Comparison of ENCODE assay signal across 8 cellular contexts in the genomic region with DNA sequence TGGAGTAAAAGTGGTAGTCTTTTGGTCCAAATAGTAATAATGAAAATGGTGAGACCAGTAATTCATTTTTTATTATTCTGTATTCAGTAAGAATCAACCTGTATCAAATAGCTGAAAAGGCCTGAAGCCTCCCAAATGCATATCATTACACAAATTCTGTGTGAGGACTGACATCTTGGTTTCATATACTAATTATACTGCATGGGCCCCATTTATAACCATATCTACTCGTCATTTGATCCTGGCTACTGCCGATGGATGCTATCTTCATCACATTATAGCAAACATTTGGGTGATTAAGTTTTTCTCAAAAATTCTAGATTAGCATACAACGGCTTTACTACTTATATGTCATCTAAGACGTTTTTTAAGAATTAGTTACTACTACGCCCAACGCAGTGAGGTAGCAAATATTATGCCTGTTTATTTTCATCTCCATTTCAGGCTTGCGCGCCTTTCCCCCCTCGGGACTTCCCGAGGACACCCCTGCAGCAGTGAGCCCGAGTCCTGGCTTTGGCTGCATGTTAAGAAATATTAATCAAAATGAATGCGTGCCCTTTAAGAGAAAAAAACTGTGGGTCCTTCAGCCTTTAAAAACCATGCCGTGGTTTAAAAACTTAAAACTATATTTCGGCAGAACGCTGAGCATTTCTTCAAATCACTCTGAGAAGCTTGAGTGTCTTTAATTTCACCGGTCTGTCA. TPM values are rescaled to one million over a fixed set of nuclear protein-coding genes. Genes with fewer than 3 reads are reported as not detected.
DNase-seq lines count a peak whose midpoint lies in the region; ATAC-seq, FAIRE-seq and TF ChIP-seq lines count a peak whose summit lies in the region.

No MANE protein-coding gene starts in this region.

- H3K36me3 ChIP-seq in GM12878 (ENCODE audit: control insufficient read depth in 2 of 2, insufficient read depth in 2 of 2, low read length in 1 of 2) (no peaks in the 10 kb centered on the region), iPS-20b (ENCODE audit: insufficient read depth, low read depth, low read length) (no peaks in the 10 kb centered on the region)

- H3K27me3 ChIP-seq in GM12878 (replicated peaks in 1 of 2; ENCODE audit: control insufficient read depth in 2 of 2, insufficient read depth in 2 of 2, low read length in 1 of 2) (no peaks in the 10 kb centered on the region), iPS-20b (ENCODE audit: insufficient read depth, low read length) (no peaks in the 10 kb centered on the region)

- peak; percentile 18 for ATAC-seq in GM12878
- ATAC-seq in HG03565 (IDR thresholded peaks at IDR 0.05; ENCODE audit: unreplicated experiment) = no peak

- intact Hi-C loops in GM12878 (cut with micrococcal nuclease; ENCODE audit: unreplicated experiment) = loop anchor here (2.0 to 5.0 kb wide), 9 partner anchors 114 to 1299 kb away; a partner anchor contains a TSS

- SMC1A ChIA-PET in GM12878 (lab: Charles Lee; ENCODE audit: uncharacterized antibody, unreplicated experiment) = interaction anchor here (0.6 to 4.7 kb wide), 18 partner anchors 7 to 1079 kb away, joined by 3 to 35 read pairs (median 5); a partner anchor contains a TSS

- CTCF ChIA-PET in GM12878 (lab: Yijun Ruan, JAX) = interaction anchor here (0.8 to 4.6 kb wide), 20 partner anchors 8 to 520 kb away, joined by 3 to 86 read pairs (median 9); a partner anchor contains a TSS

- H4K20me1 ChIP-seq in GM12878 (ENCODE audit: control insufficient read depth, insufficient read depth) = no peaks in the 10 kb centered on the region

- RAD21 ChIA-PET in GM12878 (lab: Charles Lee; ENCODE audit: unreplicated experiment) = interaction anchor here (0.7 to 2.8 kb wide), 12 partner anchors 25 to 451 kb away, joined by 3 to 24 read pairs (median 4); no protein-coding TSS in a partner anchor

- peak overlapping the region; percentile 63 for H2AFZ ChIP-seq in GM12878 (ENCODE audit: control insufficient read depth, low read depth, low read length)

- H3K9ac ChIP-seq in GM12878 (ENCODE audit: control insufficient read depth, insufficient read depth, low read length) (peak overlapping the region; percentile 98), iPS-20b (ENCODE audit: low read depth, low read length) (peak overlapping the region; percentile 95)

- H3K4me2 ChIP-seq in GM12878 (ENCODE audit: control insufficient read depth, insufficient read depth) = peak overlapping the region; percentile 85

- H3K4me1 ChIP-seq in GM12878 (ENCODE audit: control insufficient read depth, insufficient read depth, low read length) (peaks cover 9% of the 10 kb centered on the region; the same call in 1 of the 2 replicates), iPS-20b (ENCODE audit: insufficient read depth, low read length) (peaks cover 9% of the 10 kb centered on the region; the same call in 1 of the 2 replicates)

- peaks cover 3% of the 10 kb centered on the region; the same call in 2 of the 3 replicates for H3K9me3 ChIP-seq in GM12878 (replicated peaks; ENCODE audit: control insufficient read depth, insufficient read depth, low read length)
- H3K9me3 ChIP-seq in iPS-20b (ENCODE audit: insufficient read depth, low read depth, low read length) = peaks cover 7% of the 10 kb centered on the region

- no peak for TF ChIP-seq RAD21 in GM12878 (IDR thresholded peaks at IDR 0.05; ENCODE audit: insufficient read depth, low read depth, low read length)

- H3K79me2 ChIP-seq in GM12878 (ENCODE audit: control insufficient read depth, insufficient read depth, low read length) = peaks cover 21% of the 10 kb centered on the region

- BruUV-seq in GM12878 (replicated peaks; lab: Mats Ljungman, UMichigan) = TSS peak; percentile 97

- H3K4me3 ChIP-seq in GM12878 (peak overlapping the region; percentile 88), iPS-20b (ENCODE audit: low read length) (peak overlapping the region; percentile 87)

- POLR2A ChIA-PET in GM12878 (lab: Charles Lee) = interaction anchor here (1.0 to 2.6 kb wide), 3 partner anchors 25 to 384 kb away, joined by 4 to 6 read pairs (median 6); no protein-coding TSS in a partner anchor

- DNase-seq in NCI-H82 (lab: John Stamatoyannopoulos, UW) (peak; percentile 48), NCI-H82 treated with DMSO at 0.1 percent for 48 hours (lab: John Stamatoyannopoulos, UW; ENCODE audit: unreplicated experiment) (no peak), RKO (ENCODE audit: low spot score) (peak; percentile 61), GM12878 (ENCODE audit: low read depth, low spot score) (no peak), smooth muscle cell of the brain vasculature (ENCODE audit: low read depth, low spot score) (peak; percentile 2), occipital lobe (lab: John Stamatoyannopoulos, UW) (no peak)

- TF ChIP-seq EP300 in GM12878 (IDR thresholded peaks at IDR 0.05; ENCODE audit: borderline replicate concordance in 1 of 2, control insufficient read depth in 1 of 2, low read depth in 2 of 2, low read length in 2 of 2) = no peak

- no peak for TF ChIP-seq CTCF in GM12878 (IDR thresholded peaks at IDR 0.05 in 2 of 3, conservative IDR thresholded peaks at IDR 0.05 in 1 of 3; ENCODE audit: control insufficient read depth in 2 of 3, extremely low read depth in 1 of 3, insufficient read depth in 1 of 3, low read depth in 3 of 3, low read length in 3 of 3)

- WGBS in GM12878 (ENCODE audit: insufficient coverage, insufficient replicate concordance, low lambda C conversion rate, missing lambda C conversion rate) = 1% methylated on average over 16 of the region's 16 CpGs

- no peak for FAIRE-seq in GM12878 (lab: Jason Lieb, UNC)

- H3K27ac ChIP-seq in GM12878 (ENCODE audit: control insufficient read depth, insufficient read depth) (peak overlapping the region; percentile 89), iPS-20b (ENCODE audit: low read length) (peak overlapping the region; percentile 42)

- no peak for TF ChIP-seq POLR2A in GM12878 (IDR thresholded peaks at IDR 0.05; ENCODE audit: low read depth, low read length)

- in situ Hi-C loops in GM12878 (cut with MboI) = loop anchor here (5.0 to 25.0 kb wide), 3 partner anchors 386 to 1431 kb away; no protein-coding TSS in a partner anchor

TF ChIP-seq in GM12878, 131 proteins besides CTCF, POLR2A, EP300 and RAD21:
- TF ChIP-seq FOXM1 (IDR thresholded peaks at IDR 0.05; ENCODE audit: low read depth, low read length) = peak; percentile 22; the same call in 1 of the 2 replicates
- no peak for TF ChIP-seq KAT2A (conservative IDR thresholded peaks at IDR 0.05; ENCODE audit: control insufficient read depth, low read depth, low read length)
- no peak for TF ChIP-seq EZH2 (IDR thresholded peaks at IDR 0.05; ENCODE audit: borderline replicate concordance, control insufficient read depth, low read depth, low read length)
- TF ChIP-seq, protein P1, sequence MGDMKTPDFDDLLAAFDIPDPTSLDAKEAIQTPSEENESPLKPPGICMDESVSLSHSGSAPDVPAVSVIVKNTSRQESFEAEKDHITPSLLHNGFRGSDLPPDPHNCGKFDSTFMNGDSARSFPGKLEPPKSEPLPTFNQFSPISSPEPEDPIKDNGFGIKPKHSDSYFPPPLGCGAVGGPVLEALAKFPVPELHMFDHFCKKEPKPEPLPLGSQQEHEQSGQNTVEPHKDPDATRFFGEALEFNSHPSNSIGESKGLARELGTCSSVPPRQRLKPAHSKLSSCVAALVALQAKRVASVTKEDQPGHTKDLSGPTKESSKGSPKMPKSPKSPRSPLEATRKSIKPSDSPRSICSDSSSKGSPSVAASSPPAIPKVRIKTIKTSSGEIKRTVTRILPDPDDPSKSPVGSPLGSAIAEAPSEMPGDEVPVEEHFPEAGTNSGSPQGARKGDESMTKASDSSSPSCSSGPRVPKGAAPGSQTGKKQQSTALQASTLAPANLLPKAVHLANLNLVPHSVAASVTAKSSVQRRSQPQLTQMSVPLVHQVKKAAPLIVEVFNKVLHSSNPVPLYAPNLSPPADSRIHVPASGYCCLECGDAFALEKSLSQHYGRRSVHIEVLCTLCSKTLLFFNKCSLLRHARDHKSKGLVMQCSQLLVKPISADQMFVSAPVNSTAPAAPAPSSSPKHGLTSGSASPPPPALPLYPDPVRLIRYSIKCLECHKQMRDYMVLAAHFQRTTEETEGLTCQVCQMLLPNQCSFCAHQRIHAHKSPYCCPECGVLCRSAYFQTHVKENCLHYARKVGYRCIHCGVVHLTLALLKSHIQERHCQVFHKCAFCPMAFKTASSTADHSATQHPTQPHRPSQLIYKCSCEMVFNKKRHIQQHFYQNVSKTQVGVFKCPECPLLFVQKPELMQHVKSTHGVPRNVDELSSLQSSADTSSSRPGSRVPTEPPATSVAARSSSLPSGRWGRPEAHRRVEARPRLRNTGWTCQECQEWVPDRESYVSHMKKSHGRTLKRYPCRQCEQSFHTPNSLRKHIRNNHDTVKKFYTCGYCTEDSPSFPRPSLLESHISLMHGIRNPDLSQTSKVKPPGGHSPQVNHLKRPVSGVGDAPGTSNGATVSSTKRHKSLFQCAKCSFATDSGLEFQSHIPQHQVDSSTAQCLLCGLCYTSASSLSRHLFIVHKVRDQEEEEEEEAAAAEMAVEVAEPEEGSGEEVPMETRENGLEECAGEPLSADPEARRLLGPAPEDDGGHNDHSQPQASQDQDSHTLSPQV (IDR thresholded peaks at IDR 0.05) = 0 out of 2 replicates have a peak, but pooled peaks have one; percentile 11
- TF ChIP-seq HCFC1 (IDR thresholded peaks at IDR 0.05; ENCODE audit: low read length) = 0 out of 2 replicates have a peak, but pooled peaks have one; percentile 28
- no peak for TF ChIP-seq RAD51 (IDR thresholded peaks at IDR 0.05)

RNA-seq across cellular contexts. Expression of a gene that starts 0.8 kb away (rescaled TPM):
- 7.4 and 8.1 TPM in 2 replicates for total RNA-seq in GM12878 (2013; cell fraction: nucleolus; rRNA removed)
- total RNA-seq in GM12878 (2014; rRNA removed) (4.5 and 6.5 TPM in 2 replicates), GM12878 (2014; rRNA removed; fragmentation: Illumina TruSeq; extraction: Trizol) (7.4 and 8.3 TPM in 2 replicates), GM12878 (2021) (10.4 and 13.0 TPM in 2 replicates), occipital lobe (10.6 TPM)
- polyA plus RNA-seq in GM12878 (2011; ENCODE audit: low read depth) = 7.2 TPM
- polyA plus RNA-seq in GM12878 (2011; rRNA removed) (22.6 and 30.6 TPM in 2 replicates), GM12878 (2014; fragmentation: Illumina TruSeq; extraction: Trizol) (12.6 and 15.1 TPM in 2 replicates), GM12878 (2014; fragmentation: Nextera tagmentation; extraction: Ambion mirVana) (10 to 100 TPM in 1 of 2 experiments, 1 to 10 TPM in 1; 9.2 to 11.0 TPM), GM12878 (2014; rRNA removed) (8.3 and 9.1 TPM in 2 replicates), GM12878 (2016; fragmentation: Nextera tagmentation; extraction: Ambion mirVana) (10 to 100 TPM; 15.6 TPM)
- 7.0 and 7.2 TPM in 2 replicates for polyA plus RNA-seq in GM12878 (2011; cell fraction: cytosol; rRNA removed)
- polyA plus RNA-seq in GM12878 (2011; cell fraction: nucleus; rRNA removed) = 8.2 and 10.5 TPM in 2 replicates
- polyA plus RNA-seq in GM12878 (2012) = 4.6 and 6.1 TPM in 2 replicates
- polyA minus RNA-seq in GM12878 (2011; rRNA and poly(A)+ RNA removed) = 9.0 and 16.7 TPM in 2 replicates
- 3.6 and 4.9 TPM in 2 replicates for polyA minus RNA-seq in GM12878 (2011; cell fraction: cytosol; rRNA and poly(A)+ RNA removed)
- 5.2 and 9.2 TPM in 2 replicates for polyA minus RNA-seq in GM12878 (2011; cell fraction: nucleus; rRNA and poly(A)+ RNA removed)

Comparison
In these comparisons a context has a peak if more than half of its experiments do, and no peak if none do; other contexts are left out.
1. DNase-seq: peak in NCI-H82 (single experiment), RKO (single experiment) and smooth muscle cell of the brain vasculature (single experiment); none in NCI-H82 treated with DMSO at 0.1 percent for 48 hours (single experiment), GM12878 (single experiment) and occipital lobe (single experiment).